ENCODE assay signal across 8 cellular contexts in genomic region chr1:214280386-214281029, GRCh38. TPM values are rescaled to one million over a fixed set of nuclear protein-coding genes. Genes with fewer than 3 reads are reported as not detected.
DNase-seq lines count a peak whose midpoint lies in the region; ATAC-seq and TF ChIP-seq lines count a peak whose summit lies in the region.

No MANE protein-coding gene starts in this region.

- H3K4me3 ChIP-seq in right atrium auricular region, result peak overlapping the region; percentile 89 to 92

- H3K36me3 Mint-ChIP-seq in activated naive CD8-positive, alpha-beta T cell treated with anti-CD3 and anti-CD28 coated beads for 36 hours, result peaks cover 5% of the 10 kb centered on the region

- peaks cover 0 to 2% of the 10 kb centered on the region in 2 donors for H3K9me3 ChIP-seq in right atrium auricular region

- H3K27me3 ChIP-seq in right atrium auricular region, result no peaks in the 10 kb centered on the region

- TF ChIP-seq CTCF in C4-2B (conservative IDR thresholded peaks at IDR 0.05) (no peak), right atrium auricular region (IDR thresholded peaks at IDR 0.05) (no peak)

- no peaks in the 10 kb centered on the region for H3K27me3 Mint-ChIP-seq in activated naive CD8-positive, alpha-beta T cell treated with anti-CD3 and anti-CD28 coated beads for 36 hours

- H3K4me1 ChIP-seq in right atrium auricular region, result peaks cover 0 to 29% of the 10 kb centered on the region in 2 donors

- no peaks in the 10 kb centered on the region for H3K36me3 ChIP-seq in right atrium auricular region

- DNase-seq in NCI-H345 treated with DMSO at 0.1 percent for 48 hours (lab: John Stamatoyannopoulos, UW; ENCODE audit: unreplicated experiment), result peak; percentile 26
- no peak for DNase-seq in activated naive CD8-positive, alpha-beta T cell treated with anti-CD3 and anti-CD28 coated beads for 36 hours
- peak; percentile 75 for DNase-seq in right atrium auricular region (ENCODE audit: low spot score)
- DNase-seq in posterior cingulate gyrus, result peak in 6 of 10 donors; percentile 22 to 85 (median 34)

- no peaks in the 10 kb centered on the region for H3K9me3 Mint-ChIP-seq in activated naive CD8-positive, alpha-beta T cell treated with anti-CD3 and anti-CD28 coated beads for 36 hours

- peak; percentile 11 for ATAC-seq in GM18861 (IDR thresholded peaks at IDR 0.05; ENCODE audit: unreplicated experiment)
- peak; percentile 43 for ATAC-seq in HG03039 (IDR thresholded peaks at IDR 0.05; ENCODE audit: unreplicated experiment)
- no peak for ATAC-seq in GM18520 (IDR thresholded peaks at IDR 0.05; ENCODE audit: unreplicated experiment)

- intact Hi-C loops in posterior cingulate gyrus (cut with DNase I), result no loop called here

- H3K4me1 Mint-ChIP-seq in activated naive CD8-positive, alpha-beta T cell treated with anti-CD3 and anti-CD28 coated beads for 36 hours, result peaks cover 26% of the 10 kb centered on the region

- H3K27ac ChIP-seq in C4-2B, result peak overlapping the region; percentile 78
- peak overlapping the region; percentile 78 to 86 for H3K27ac ChIP-seq in right atrium auricular region

- no peak overlapping the region for H3K27ac Mint-ChIP-seq in activated naive CD8-positive, alpha-beta T cell treated with anti-CD3 and anti-CD28 coated beads for 36 hours

- peak overlapping the region; percentile 73 for H3K4me3 Mint-ChIP-seq in activated naive CD8-positive, alpha-beta T cell treated with anti-CD3 and anti-CD28 coated beads for 36 hours

RNA-seq across cellular contexts. Expression of gene SMYD2, which starts 0.5 kb away (rescaled TPM):
- 10 to 100 TPM; 37.0 to 38.4 TPM for total RNA-seq in activated naive CD8-positive, alpha-beta T cell treated with anti-CD3 and anti-CD28 coated beads for 36 hours
- 10 to 100 TPM in 1 of 2 donors, 1 to 10 TPM in 1; 6.2 to 89.5 TPM for total RNA-seq in right atrium auricular region
